Comparison of ENCODE assay signal across 13 cellular contexts in the genomic region with DNA sequence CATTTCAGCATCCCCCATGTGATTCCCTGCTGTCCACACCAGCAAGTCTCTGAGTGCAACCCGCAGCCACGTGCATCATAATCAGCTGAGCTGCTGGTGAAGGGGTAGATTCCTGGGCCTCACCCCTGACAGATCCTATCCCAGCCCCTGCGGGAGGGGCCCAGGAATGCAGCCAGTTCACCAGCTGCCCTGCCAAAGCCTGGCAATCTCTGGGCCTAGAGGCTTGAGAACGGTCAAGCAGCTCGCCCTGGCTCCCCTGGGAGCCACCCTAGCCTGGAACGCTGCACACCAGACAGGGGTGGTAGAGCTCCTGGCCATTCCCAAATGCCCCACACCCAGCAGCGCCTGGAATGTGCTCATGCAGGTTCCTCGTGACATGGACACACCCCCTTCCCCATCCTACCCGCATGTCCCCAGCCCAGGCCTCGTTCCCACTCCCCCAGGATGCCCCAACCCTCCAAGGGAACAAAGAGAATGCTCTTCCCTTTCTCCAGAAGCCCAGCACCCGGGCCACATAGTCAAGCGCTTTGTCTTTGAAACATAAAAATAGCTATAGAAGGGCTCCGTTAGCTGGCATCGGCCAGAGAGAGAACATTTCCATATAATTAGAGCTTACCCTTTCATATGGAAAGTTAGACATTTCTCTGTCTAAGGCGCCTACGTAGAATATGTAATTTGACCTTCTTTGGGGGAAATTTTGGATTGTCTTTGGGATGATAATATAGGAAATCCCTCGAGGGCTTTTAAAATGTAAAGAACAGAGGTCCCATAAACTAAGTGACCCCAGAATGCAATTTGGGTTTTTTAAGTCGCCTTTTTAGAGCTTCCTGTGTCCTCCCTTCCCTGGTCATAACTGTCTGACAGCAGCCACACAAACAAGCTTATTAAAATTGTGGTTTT. TPM values are rescaled to one million over a fixed set of nuclear protein-coding genes. Genes with fewer than 3 reads are reported as not detected.
A peak's percentile ranks its signal among the peaks of the same experiment; 100 is the strongest.
DNase-seq lines count a peak whose midpoint lies in the region; ATAC-seq and TF ChIP-seq lines count a peak whose summit lies in the region.
"Had no signal": no experiment of that assay in that cellular context is flagged by ENCODE, and none has a peak within 500 bp of the region (broad histone marks: within the 10 kb centered on the region; RNA-seq: fewer than 3 reads in every experiment).

No MANE protein-coding gene starts in this region.

- intact Hi-C loops in ascending aorta (cut with DNase I) (no loop called here), left ventricle myocardium superior (cut with micrococcal nuclease) (no loop called here)

- ATAC-seq in left ventricle myocardium superior (peak; percentile 87), omental fat pad (ENCODE audit: low FRiP score) (peak; percentile 71), HG03442 (IDR thresholded peaks at IDR 0.05; ENCODE audit: unreplicated experiment) (no peak)
- ATAC-seq: activated naive CD4-positive, alpha-beta T cell treated with anti-CD3 and anti-CD28 coated beads, Interleukin-2, amount 50 U/mL, for 72 hours had no signal

- peaks cover 19 to 50% of the 10 kb centered on the region in 2 donors for H3K4me1 ChIP-seq in ascending aorta

- DNase-seq in C1 segment of cervical spinal cord (lab: John Stamatoyannopoulos, UW), result peak in 10 of 14 donors; percentile 33 to 80 (median 65)
- no peak for DNase-seq in ascending aorta (ENCODE audit: low spot score in 2 of 2)
- peak; percentile 85 for DNase-seq in left ventricle myocardium superior
- DNase-seq in omental fat pad (ENCODE audit: low spot score), result no peak
- no peak for DNase-seq in NK-92 treated with Interleukin-12 subunit alpha and Interleukin-12 subunit beta, amount 100 ng/mL, for 24 hours (lab: John Stamatoyannopoulos, UW)
- no peak for DNase-seq in NCI-H2107 (lab: John Stamatoyannopoulos, UW)
- no peak for DNase-seq in DMS 273 (lab: John Stamatoyannopoulos, UW; ENCODE audit: unreplicated experiment)
- DNase-seq: activated B cell treated with CpG ODN at 0.5 μM for 24 hours, esophagus squamous epithelium, naive B cell had no signal

- peaks cover 26% of the 10 kb centered on the region in 2 donors for H3K36me3 ChIP-seq in ascending aorta

- H3K27me3 ChIP-seq in ascending aorta, result no peaks in the 10 kb centered on the region
- H3K27me3 ChIP-seq: BLaER1, esophagus squamous epithelium had no signal

- H3K27ac ChIP-seq in ascending aorta, result peak overlapping the region; percentile 10 to 38
- H3K27ac ChIP-seq: BLaER1 had no signal

- H3K4me3 ChIP-seq in ascending aorta, result no peak overlapping the region
- H3K4me3 ChIP-seq: BLaER1, esophagus squamous epithelium had no signal

- H3K9me3 ChIP-seq in ascending aorta, result no peaks in the 10 kb centered on the region
- H3K9me3 ChIP-seq: BLaER1, esophagus squamous epithelium had no signal

- no peak for TF ChIP-seq CTCF in ascending aorta (IDR thresholded peaks at IDR 0.05)
- no peak for TF ChIP-seq CTCF in omental fat pad (IDR thresholded peaks at IDR 0.05)

RNA-seq across cellular contexts. Expression of a gene that starts 3.4 kb away (rescaled TPM):
- total RNA-seq in ascending aorta, result 10.7 TPM
- 0.79 TPM for total RNA-seq in left ventricle myocardium superior
- 10 to 100 TPM in 1 of 4 donors, 1 to 10 TPM in 3; 2.7 to 11.8 (median 5.5) TPM for total RNA-seq in omental fat pad

RNA-seq across cellular contexts. Expression of a gene that starts 25.6 kb away (rescaled TPM):
- total RNA-seq in ascending aorta (278 TPM), left ventricle myocardium superior (132 TPM), omental fat pad (100 to 1,000 TPM; 139 to 161 (median 150) TPM)

RNA-seq across cellular contexts. Expression of a gene that starts 59.0 kb away (rescaled TPM):
- 111 TPM for total RNA-seq in ascending aorta
- total RNA-seq in left ventricle myocardium superior, result 24.7 TPM
- total RNA-seq in omental fat pad, result 100 to 1,000 TPM in 2 of 4 donors, 10 to 100 TPM in 2; 32.5 to 162 (median 86.7) TPM

Comparison
In these comparisons a context has a peak if more than half of its experiments do, and no peak if none do; other contexts are left out.
1. DNase-seq: peak in C1 segment of cervical spinal cord (10 of 14) and left ventricle myocardium superior (single experiment); none in ascending aorta (0 of 2), omental fat pad (single experiment), NK-92 treated with Interleukin-12 subunit alpha and Interleukin-12 subunit beta, amount 100 ng/mL, for 24 hours (single experiment), NCI-H2107 (single experiment) and DMS 273 (single experiment).